ENCODE assay signal across 1 cellular context in the genomic region with DNA sequence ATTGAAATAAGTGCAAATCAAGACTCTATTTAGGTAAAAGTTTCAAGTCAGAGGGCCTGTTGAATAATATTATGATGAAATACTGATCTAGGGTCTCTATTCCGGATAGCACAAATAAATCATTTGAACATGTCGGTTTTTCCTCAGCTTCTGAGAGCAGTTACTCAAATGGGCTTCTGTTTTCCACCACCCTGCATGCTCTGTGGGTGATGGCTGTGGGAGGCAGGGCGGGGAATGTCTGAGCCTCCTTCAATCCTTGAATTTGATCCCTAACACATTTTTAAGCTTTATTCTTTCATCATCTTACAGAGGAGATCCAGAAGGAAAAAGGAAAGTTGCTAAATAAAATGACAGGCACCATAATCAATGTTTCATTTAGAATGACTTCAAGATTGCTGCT.
TF ChIP-seq lines count a peak whose summit lies in the region.

No MANE protein-coding gene starts in this region.

TF ChIP-seq in HepG2, 621 proteins besides CTCF, POLR2A, EP300 and RAD21:
- TF ChIP-seq ZNF891 (CRISPR knock-in tag; IDR thresholded peaks at IDR 0.05) (no peak), HNRNPH1 (optimal IDR thresholded peaks at IDR 0.05; ENCODE audit: low read depth, low read length) (no peak), PAF1 (CRISPR knock-in tag; IDR thresholded peaks at IDR 0.05) (no peak), ZNF704 (CRISPR knock-in tag; IDR thresholded peaks at IDR 0.05; ENCODE audit: borderline replicate concordance) (no peak), IRX3 (CRISPR knock-in tag; IDR thresholded peaks at IDR 0.05; ENCODE audit: borderline replicate concordance, low read depth) (no peak), ZNF563 (CRISPR knock-in tag; IDR thresholded peaks at IDR 0.05) (no peak), ZNF562 (CRISPR knock-in tag; IDR thresholded peaks at IDR 0.05; ENCODE audit: borderline replicate concordance) (no peak), KAT7 (CRISPR knock-in tag; IDR thresholded peaks at IDR 0.05; ENCODE audit: borderline replicate concordance) (no peak), ZSCAN21 (CRISPR knock-in tag; IDR thresholded peaks at IDR 0.05; ENCODE audit: borderline replicate concordance) (no peak), ELF1 (CRISPR knock-in tag; IDR thresholded peaks at IDR 0.05) (no peak), FOXK1 (CRISPR knock-in tag; IDR thresholded peaks at IDR 0.05; ENCODE audit: borderline replicate concordance, low read depth) (no peak), ZNF253 (CRISPR knock-in tag; IDR thresholded peaks at IDR 0.05; ENCODE audit: borderline replicate concordance) (no peak), NFE2L1 (CRISPR knock-in tag; IDR thresholded peaks at IDR 0.05; ENCODE audit: borderline replicate concordance) (no peak), ARNT (IDR thresholded peaks at IDR 0.05) (no peak), GFI1 (CRISPR knock-in tag; IDR thresholded peaks at IDR 0.05; ENCODE audit: borderline replicate concordance) (no peak), RNF2 (conservative IDR thresholded peaks at IDR 0.05; ENCODE audit: low read depth) (no peak)
- TF ChIP-seq, protein P1, sequence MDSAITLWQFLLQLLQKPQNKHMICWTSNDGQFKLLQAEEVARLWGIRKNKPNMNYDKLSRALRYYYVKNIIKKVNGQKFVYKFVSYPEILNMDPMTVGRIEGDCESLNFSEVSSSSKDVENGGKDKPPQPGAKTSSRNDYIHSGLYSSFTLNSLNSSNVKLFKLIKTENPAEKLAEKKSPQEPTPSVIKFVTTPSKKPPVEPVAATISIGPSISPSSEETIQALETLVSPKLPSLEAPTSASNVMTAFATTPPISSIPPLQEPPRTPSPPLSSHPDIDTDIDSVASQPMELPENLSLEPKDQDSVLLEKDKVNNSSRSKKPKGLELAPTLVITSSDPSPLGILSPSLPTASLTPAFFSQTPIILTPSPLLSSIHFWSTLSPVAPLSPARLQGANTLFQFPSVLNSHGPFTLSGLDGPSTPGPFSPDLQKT (CRISPR knock-in tag; IDR thresholded peaks at IDR 0.05; ENCODE audit: borderline replicate concordance): no peak
